Comparison of ENCODE assay signal across 1 cellular context in the genomic region with DNA sequence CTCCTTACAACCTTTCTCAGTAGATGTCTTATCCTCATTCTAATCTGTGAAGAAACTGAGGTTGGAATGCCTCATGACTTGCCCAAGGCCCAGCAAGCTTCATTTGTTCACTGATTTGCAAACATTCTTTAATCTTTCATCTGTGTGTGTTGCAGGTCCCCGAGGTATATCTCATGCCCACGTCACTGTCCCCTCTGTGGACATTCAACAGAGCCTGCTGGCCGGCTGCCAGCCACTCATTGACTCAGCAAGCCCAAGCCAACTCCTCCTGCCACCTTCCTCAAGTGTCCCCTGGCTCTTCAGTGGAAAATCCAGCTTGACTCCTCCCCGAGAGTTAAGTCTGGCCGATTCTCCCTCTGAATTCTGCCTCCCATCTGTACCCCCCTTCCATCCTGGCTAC.
TF ChIP-seq lines count a peak whose summit lies in the region.

No MANE protein-coding gene starts in this region.

TF ChIP-seq in K562, 482 proteins besides CTCF, POLR2A, EP300 and RAD21 (continued from another document and continues in another):
- TF ChIP-seq, protein P1, sequence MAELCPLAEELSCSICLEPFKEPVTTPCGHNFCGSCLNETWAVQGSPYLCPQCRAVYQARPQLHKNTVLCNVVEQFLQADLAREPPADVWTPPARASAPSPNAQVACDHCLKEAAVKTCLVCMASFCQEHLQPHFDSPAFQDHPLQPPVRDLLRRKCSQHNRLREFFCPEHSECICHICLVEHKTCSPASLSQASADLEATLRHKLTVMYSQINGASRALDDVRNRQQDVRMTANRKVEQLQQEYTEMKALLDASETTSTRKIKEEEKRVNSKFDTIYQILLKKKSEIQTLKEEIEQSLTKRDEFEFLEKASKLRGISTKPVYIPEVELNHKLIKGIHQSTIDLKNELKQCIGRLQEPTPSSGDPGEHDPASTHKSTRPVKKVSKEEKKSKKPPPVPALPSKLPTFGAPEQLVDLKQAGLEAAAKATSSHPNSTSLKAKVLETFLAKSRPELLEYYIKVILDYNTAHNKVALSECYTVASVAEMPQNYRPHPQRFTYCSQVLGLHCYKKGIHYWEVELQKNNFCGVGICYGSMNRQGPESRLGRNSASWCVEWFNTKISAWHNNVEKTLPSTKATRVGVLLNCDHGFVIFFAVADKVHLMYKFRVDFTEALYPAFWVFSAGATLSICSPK (IDR thresholded peaks at IDR 0.05; ENCODE audit: borderline replicate concordance), result no peak
- TF ChIP-seq NCOA6 (IDR thresholded peaks at IDR 0.05) (no peak), ZNF655 (CRISPR knock-in tag; IDR thresholded peaks at IDR 0.05) (no peak), CBX1 (IDR thresholded peaks at IDR 0.05; ENCODE audit: low read depth) (no peak), U2AF1 (optimal IDR thresholded peaks at IDR 0.05; ENCODE audit: low read depth, low read length) (no peak), ZFPM2 (CRISPR knock-in tag; IDR thresholded peaks at IDR 0.05) (no peak), ZFP91 (CRISPR knock-in tag; IDR thresholded peaks at IDR 0.05) (no peak), NR0B1 (IDR thresholded peaks at IDR 0.05; ENCODE audit: partially characterized antibody) (no peak), ZNF133 (CRISPR knock-in tag; IDR thresholded peaks at IDR 0.05) (no peak), CUX1 (CRISPR knock-in tag; IDR thresholded peaks at IDR 0.05) (no peak), JUND (IDR thresholded peaks at IDR 0.05; ENCODE audit: borderline replicate concordance, low read depth, low read length) (peak; percentile 38; the same call in 1 of the 2 replicates), JUND (tag; IDR thresholded peaks at IDR 0.05; ENCODE audit: borderline replicate concordance, low read depth, low read length) (peak; percentile 54; the same call in 1 of the 3 replicates), NEUROD1 (IDR thresholded peaks at IDR 0.05; ENCODE audit: borderline replicate concordance, low read depth, low read length, partially characterized antibody) (no peak), CBFA2T3 (IDR thresholded peaks at IDR 0.05) (no peak), DEAF1 (CRISPR knock-in tag; IDR thresholded peaks at IDR 0.05) (no peak), NFE2 (IDR thresholded peaks at IDR 0.05; ENCODE audit: low read depth) (peak; percentile 62), THAP12 (CRISPR knock-in tag; IDR thresholded peaks at IDR 0.05) (no peak)
- TF ChIP-seq, protein P2, sequence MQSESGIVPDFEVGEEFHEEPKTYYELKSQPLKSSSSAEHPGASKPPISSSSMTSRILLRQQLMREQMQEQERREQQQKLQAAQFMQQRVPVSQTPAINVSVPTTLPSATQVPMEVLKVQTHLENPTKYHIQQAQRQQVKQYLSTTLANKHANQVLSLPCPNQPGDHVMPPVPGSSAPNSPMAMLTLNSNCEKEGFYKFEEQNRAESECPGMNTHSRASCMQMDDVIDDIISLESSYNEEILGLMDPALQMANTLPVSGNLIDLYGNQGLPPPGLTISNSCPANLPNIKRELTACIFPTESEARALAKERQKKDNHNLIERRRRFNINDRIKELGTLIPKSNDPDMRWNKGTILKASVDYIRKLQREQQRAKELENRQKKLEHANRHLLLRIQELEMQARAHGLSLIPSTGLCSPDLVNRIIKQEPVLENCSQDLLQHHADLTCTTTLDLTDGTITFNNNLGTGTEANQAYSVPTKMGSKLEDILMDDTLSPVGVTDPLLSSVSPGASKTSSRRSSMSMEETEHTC (IDR thresholded peaks at IDR 0.05), result no peak
- TF ChIP-seq, protein P3, sequence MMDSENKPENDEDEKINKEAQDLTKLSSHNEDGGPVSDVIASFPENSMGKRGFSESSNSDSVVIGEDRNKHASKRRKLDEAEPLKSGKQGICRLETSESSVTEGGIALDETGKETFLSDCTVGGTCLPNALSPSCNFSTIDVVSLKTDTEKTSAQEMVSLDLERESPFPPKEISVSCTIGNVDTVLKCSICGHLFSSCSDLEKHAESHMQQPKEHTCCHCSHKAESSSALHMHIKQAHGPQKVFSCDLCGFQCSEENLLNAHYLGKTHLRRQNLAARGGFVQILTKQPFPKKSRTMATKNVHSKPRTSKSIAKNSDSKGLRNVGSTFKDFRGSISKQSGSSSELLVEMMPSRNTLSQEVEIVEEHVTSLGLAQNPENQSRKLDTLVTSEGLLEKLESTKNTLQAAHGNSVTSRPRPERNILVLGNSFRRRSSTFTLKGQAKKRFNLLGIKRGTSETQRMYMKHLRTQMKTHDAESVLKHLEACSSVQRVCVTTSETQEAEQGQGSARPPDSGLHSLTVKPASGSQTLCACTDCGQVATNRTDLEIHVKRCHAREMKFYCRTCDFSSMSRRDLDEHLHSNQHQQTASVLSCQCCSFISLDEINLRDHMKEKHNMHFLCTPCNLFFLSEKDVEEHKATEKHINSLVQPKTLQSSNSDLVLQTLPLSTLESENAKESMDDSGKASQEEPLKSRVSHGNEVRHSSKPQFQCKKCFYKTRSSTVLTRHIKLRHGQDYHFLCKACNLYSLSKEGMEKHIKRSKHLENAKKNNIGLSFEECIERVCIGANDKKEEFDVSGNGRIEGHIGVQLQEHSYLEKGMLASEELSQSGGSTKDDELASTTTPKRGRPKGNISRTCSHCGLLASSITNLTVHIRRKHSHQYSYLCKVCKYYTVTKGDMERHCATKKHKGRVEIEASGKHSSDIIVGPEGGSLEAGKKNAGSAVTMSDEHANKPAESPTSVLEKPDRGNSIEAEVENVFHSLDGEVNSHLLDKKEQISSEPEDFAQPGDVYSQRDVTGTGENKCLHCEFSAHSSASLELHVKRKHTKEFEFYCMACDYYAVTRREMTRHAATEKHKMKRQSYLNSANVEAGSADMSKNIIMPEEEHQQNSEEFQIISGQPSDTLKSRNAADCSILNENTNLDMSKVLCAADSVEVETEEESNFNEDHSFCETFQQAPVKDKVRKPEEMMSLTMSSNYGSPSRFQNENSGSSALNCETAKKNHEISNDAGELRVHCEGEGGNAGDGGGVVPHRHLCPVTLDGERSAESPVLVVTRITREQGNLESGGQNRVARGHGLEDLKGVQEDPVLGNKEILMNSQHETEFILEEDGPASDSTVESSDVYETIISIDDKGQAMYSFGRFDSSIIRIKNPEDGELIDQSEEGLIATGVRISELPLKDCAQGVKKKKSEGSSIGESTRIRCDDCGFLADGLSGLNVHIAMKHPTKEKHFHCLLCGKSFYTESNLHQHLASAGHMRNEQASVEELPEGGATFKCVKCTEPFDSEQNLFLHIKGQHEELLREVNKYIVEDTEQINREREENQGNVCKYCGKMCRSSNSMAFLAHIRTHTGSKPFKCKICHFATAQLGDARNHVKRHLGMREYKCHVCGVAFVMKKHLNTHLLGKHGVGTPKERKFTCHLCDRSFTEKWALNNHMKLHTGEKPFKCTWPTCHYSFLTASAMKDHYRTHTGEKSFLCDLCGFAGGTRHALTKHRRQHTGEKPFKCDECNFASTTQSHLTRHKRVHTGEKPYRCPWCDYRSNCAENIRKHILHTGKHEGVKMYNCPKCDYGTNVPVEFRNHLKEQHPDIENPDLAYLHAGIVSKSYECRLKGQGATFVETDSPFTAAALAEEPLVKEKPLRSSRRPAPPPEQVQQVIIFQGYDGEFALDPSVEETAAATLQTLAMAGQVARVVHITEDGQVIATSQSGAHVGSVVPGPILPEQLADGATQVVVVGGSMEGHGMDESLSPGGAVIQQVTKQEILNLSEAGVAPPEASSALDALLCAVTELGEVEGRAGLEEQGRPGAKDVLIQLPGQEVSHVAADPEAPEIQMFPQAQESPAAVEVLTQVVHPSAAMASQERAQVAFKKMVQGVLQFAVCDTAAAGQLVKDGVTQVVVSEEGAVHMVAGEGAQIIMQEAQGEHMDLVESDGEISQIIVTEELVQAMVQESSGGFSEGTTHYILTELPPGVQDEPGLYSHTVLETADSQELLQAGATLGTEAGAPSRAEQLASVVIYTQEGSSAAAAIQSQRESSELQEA (IDR thresholded peaks at IDR 0.05; ENCODE audit: low read depth), result no peak
